ENCODE assay signal across 27 cellular contexts in the genomic region with DNA sequence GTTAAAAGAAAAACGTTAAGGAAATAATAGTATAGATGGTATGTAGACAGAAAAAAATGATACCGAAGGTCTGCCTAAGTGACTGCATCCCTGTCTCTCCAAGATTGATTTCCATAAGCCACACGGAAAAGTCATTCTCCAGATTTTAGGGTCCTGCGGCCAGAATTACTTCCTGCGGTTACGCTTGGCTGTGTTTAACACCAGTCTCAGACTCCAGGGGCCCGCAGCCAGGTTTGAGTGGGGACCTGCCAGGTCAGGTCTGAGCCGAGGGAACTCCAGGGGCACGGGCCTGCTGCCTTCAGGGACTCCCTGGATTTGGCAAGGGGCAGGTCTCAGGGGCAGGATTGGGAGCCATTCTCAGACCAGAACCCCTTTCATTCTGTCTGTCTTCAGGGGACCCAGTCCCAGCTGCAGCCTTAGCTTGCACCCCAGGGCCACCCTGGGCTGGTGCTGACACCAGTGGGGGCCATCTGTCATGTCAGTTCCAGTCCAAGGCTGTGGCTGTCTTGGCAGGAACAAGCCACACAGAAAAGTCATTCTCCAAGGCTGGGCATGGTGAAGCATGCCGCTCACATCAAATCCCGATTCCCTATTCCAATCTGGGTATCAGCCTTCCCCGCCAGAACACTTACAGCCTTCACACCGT. TPM values are rescaled to one million over a fixed set of nuclear protein-coding genes. Genes with fewer than 3 reads are reported as not detected.
DNase-seq lines count a peak whose midpoint lies in the region; ATAC-seq, FAIRE-seq and TF ChIP-seq lines count a peak whose summit lies in the region.
"Had no signal": no experiment of that assay in that cellular context is flagged by ENCODE, and none has a peak within 500 bp of the region (broad histone marks: within the 10 kb centered on the region; RNA-seq: fewer than 3 reads in every experiment).

No MANE protein-coding gene starts in this region.

- H3K9me3 ChIP-seq in GM12878 (replicated peaks; ENCODE audit: control insufficient read depth, insufficient read depth, low read length) = no peaks in the 10 kb centered on the region
- H3K9me3 ChIP-seq in right lobe of liver = no peaks in the 10 kb centered on the region
- no peaks in the 10 kb centered on the region for H3K9me3 ChIP-seq in skeletal muscle tissue (ENCODE audit: control insufficient read depth in 3 of 3, low read length in 3 of 3)
- H3K9me3 ChIP-seq: colonic mucosa, lower lobe of right lung had no signal

- no peak for TF ChIP-seq POLR2A in GM12878 (IDR thresholded peaks at IDR 0.05; ENCODE audit: low read depth, low read length)
- TF ChIP-seq POLR2A in right lobe of liver (IDR thresholded peaks at IDR 0.05) = no peak

- no peak for FAIRE-seq in GM12878 (lab: Jason Lieb, UNC)
- FAIRE-seq: GM19239, keratinocyte had no signal

- BruUV-seq in GM12878 (replicated peaks; lab: Mats Ljungman, UMichigan) = TSS peak; percentile 49

- ATAC-seq in GM12878 = no peak
- peak in 1 of 4 donors; percentile 1 for ATAC-seq in right lobe of liver
- no peak for ATAC-seq in left cardiac atrium
- no peak for ATAC-seq in HG03342 (IDR thresholded peaks at IDR 0.05; ENCODE audit: unreplicated experiment)
- ATAC-seq: stimulated activated naive B cell treated with anti-CD40 and anti-IgM and Interleukin-4, amounts not matched to agents 10 μg/mL and 1 μg/mL and 100 μg/mL, for 72 hours had no signal

- no peak overlapping the region for H3K9ac ChIP-seq in GM12878 (ENCODE audit: control insufficient read depth, insufficient read depth, low read length)
- peak overlapping the region in 2 of 3 donors; percentile 23 to 25 for H3K9ac ChIP-seq in skeletal muscle tissue (ENCODE audit: low read depth in 1 of 3, low read length in 3 of 3)

- no peaks in the 10 kb centered on the region for H4K20me1 ChIP-seq in GM12878 (ENCODE audit: control insufficient read depth, insufficient read depth)

- CTCF ChIA-PET in GM12878 (lab: Yijun Ruan, JAX) = no interaction called here

- H3K27ac ChIP-seq in GM12878 (ENCODE audit: control insufficient read depth, insufficient read depth) = no peak overlapping the region
- peak overlapping the region; percentile 62 to 81 (median 71) for H3K27ac ChIP-seq in right lobe of liver
- peak overlapping the region; percentile 57 for H3K27ac ChIP-seq in skeletal muscle tissue (ENCODE audit: low read depth, low read length)
- H3K27ac ChIP-seq: colonic mucosa had no signal

- WGBS in GM12878 (ENCODE audit: insufficient coverage, insufficient replicate concordance, low lambda C conversion rate, missing lambda C conversion rate) = 95% methylated on average over 13 of the region's 13 CpGs
- 92% methylated on average over 5 of the region's 13 CpGs for WGBS in right lobe of liver (ENCODE audit: insufficient coverage, low coverage, low lambda C conversion rate, missing lambda C conversion rate)

- RAD21 ChIA-PET in GM12878 (lab: Charles Lee; ENCODE audit: unreplicated experiment) = no interaction called here

- H3K79me2 ChIP-seq in GM12878 (ENCODE audit: control insufficient read depth, insufficient read depth, low read length) = no peaks in the 10 kb centered on the region

- no peak for TF ChIP-seq RAD21 in GM12878 (IDR thresholded peaks at IDR 0.05; ENCODE audit: insufficient read depth, low read depth, low read length)

- intact Hi-C loops in GM12878 (cut with micrococcal nuclease; ENCODE audit: unreplicated experiment) (no loop called here), right lobe of liver (cut with DNase I) (no loop called here), left cardiac atrium (cut with DNase I) (no loop called here)

- in situ Hi-C loops in GM12878 (cut with MboI) = no loop called here

- POLR2A ChIA-PET in GM12878 (lab: Charles Lee) = no interaction called here

- TF ChIP-seq CTCF in GM12878 (IDR thresholded peaks at IDR 0.05 in 2 of 3, conservative IDR thresholded peaks at IDR 0.05 in 1 of 3; ENCODE audit: control insufficient read depth in 2 of 3, extremely low read depth in 1 of 3, insufficient read depth in 1 of 3, low read depth in 3 of 3, low read length in 3 of 3) (no peak), right lobe of liver (IDR thresholded peaks at IDR 0.05) (no peak)

- DNase-seq in H7 = peak; percentile 14
- DNase-seq in GM12878 (ENCODE audit: low read depth, low spot score) = no peak
- no peak for DNase-seq in right lobe of liver
- no peak for DNase-seq in Ammon's horn (ENCODE audit: low spot score)
- no peak for DNase-seq in left cardiac atrium
- DNase-seq: activated CD8-positive, alpha-beta memory T cell treated with anti-CD3 and anti-CD28 coated beads for 24 hours; activated naive CD4-positive, alpha-beta T cell; activated T-cell treated with anti-CD3 and anti-CD28 coated beads, Interleukin-2, amount 50 U/mL, for 1 hour; colonic mucosa; DMS79; effector CD8-positive, alpha-beta T cell; erythroblast; GF-D8; H9; head of caudate nucleus; lower lobe of right lung; NCI-H1105; NCI-H2029; NCI-H2227 treated with DMSO at 0.1 percent for 48 hours; NCI-H69; RPMI8226; stimulated activated CD4-positive, alpha-beta T cell treated with anti-CD3 and anti-CD28 coated beads, Interleukin-15, amount 100 ng/mL, for 24 hours; stimulated activated naive B cell treated with anti-CD40 and anti-IgM and Interleukin-4, amounts not matched to agents 10 μg/mL and 1 μg/mL and 100 μg/mL, for 72 hours had no signal

- SMC1A ChIA-PET in GM12878 (lab: Charles Lee; ENCODE audit: uncharacterized antibody, unreplicated experiment) = no interaction called here

- H3K36me3 ChIP-seq in H7 (replicated peaks; ENCODE audit: control insufficient read depth, insufficient read depth, low read length) (peaks cover 20% of the 10 kb centered on the region), GM12878 (ENCODE audit: control insufficient read depth in 2 of 2, insufficient read depth in 2 of 2, low read length in 1 of 2) (peaks cover 4 to 6% of the 10 kb centered on the region in 2 experiments; a peak in 3 of 4 replicates), right lobe of liver (peaks cover 0 to 72% (median 32%) of the 10 kb centered on the region in 4 donors), skeletal muscle tissue (ENCODE audit: control insufficient read depth in 3 of 3, insufficient read depth in 3 of 3, low read length in 3 of 3) (peaks cover 16 to 25% (median 18%) of the 10 kb centered on the region in 3 donors)
- H3K36me3 ChIP-seq: colonic mucosa had no signal

- H3K4me3 ChIP-seq in H7 (ENCODE audit: insufficient read depth, low read depth, low read length) (no peak overlapping the region), GM12878 (no peak overlapping the region), right lobe of liver (no peak overlapping the region), skeletal muscle tissue (ENCODE audit: low read length in 3 of 3) (no peak overlapping the region)
- H3K4me3 ChIP-seq: colonic mucosa, lower lobe of right lung had no signal

- no peaks in the 10 kb centered on the region for H3K4me1 ChIP-seq in GM12878 (ENCODE audit: control insufficient read depth, insufficient read depth, low read length)
- H3K4me1 ChIP-seq in right lobe of liver = peaks cover 0 to 73% (median 16%) of the 10 kb centered on the region in 4 donors
- peaks cover 17 to 38% (median 21%) of the 10 kb centered on the region in 3 donors for H3K4me1 ChIP-seq in skeletal muscle tissue (ENCODE audit: control insufficient read depth in 3 of 3, insufficient read depth in 3 of 3, low read length in 3 of 3)

- no peak for TF ChIP-seq EP300 in GM12878 (IDR thresholded peaks at IDR 0.05; ENCODE audit: borderline replicate concordance in 1 of 2, control insufficient read depth in 1 of 2, low read depth in 2 of 2, low read length in 2 of 2)

- H3K4me2 ChIP-seq in GM12878 (ENCODE audit: control insufficient read depth, insufficient read depth) = no peak overlapping the region

- H2AFZ ChIP-seq in GM12878 (ENCODE audit: control insufficient read depth, low read depth, low read length) = no peak overlapping the region

- no peaks in the 10 kb centered on the region for H3K27me3 ChIP-seq in H7 (ENCODE audit: control insufficient read depth, insufficient read depth, low read length)
- no peaks in the 10 kb centered on the region for H3K27me3 ChIP-seq in GM12878 (replicated peaks in 1 of 2; ENCODE audit: control insufficient read depth in 2 of 2, insufficient read depth in 2 of 2, low read length in 1 of 2)
- H3K27me3 ChIP-seq in right lobe of liver = no peaks in the 10 kb centered on the region
- no peaks in the 10 kb centered on the region for H3K27me3 ChIP-seq in skeletal muscle tissue (ENCODE audit: control insufficient read depth in 3 of 3, insufficient read depth in 3 of 3, low read length in 3 of 3)
- H3K27me3 ChIP-seq: colonic mucosa had no signal

RNA-seq across cellular contexts. Expression of a gene that starts 39.0 kb away (rescaled TPM):
- total RNA-seq in H7 (2014; rRNA removed; shearing (Covaris generic)) = 11.0 and 12.8 TPM in 2 replicates
- total RNA-seq in GM12878 (2013; cell fraction: nucleolus; rRNA removed) = 42.9 and 48.9 TPM in 2 replicates
- total RNA-seq in GM12878 (2014; rRNA removed) (11.7 and 12.7 TPM in 2 replicates), GM12878 (2014; rRNA removed; fragmentation: Illumina TruSeq; extraction: Trizol) (9.1 and 10.8 TPM in 2 replicates), GM12878 (2021) (18.1 and 21.2 TPM in 2 replicates), right lobe of liver (100 to 1,000 TPM in 1 of 6 experiments, 10 to 100 TPM in 5; 20.8 to 104 (median 53.1) TPM), skeletal muscle tissue (35.5 TPM), left cardiac atrium (10 to 100 TPM; 63.5 to 98.3 TPM)
- 24.8 TPM for polyA plus RNA-seq in GM12878 (2011; ENCODE audit: low read depth)
- polyA plus RNA-seq in GM12878 (2011; rRNA removed) (65.5 and 86.6 TPM in 2 replicates), GM12878 (2014; fragmentation: Illumina TruSeq; extraction: Trizol) (17.1 and 18.7 TPM in 2 replicates), GM12878 (2014; fragmentation: Nextera tagmentation; extraction: Ambion mirVana) (1 to 10 TPM in 1 of 2 experiments, under 1 TPM in 1; 0.43 to 3.7 TPM), GM12878 (2014; rRNA removed) (26.2 and 27.6 TPM in 2 replicates), GM12878 (2016; fragmentation: Nextera tagmentation; extraction: Ambion mirVana) (10 to 100 TPM; 20.0 to 25.0 TPM)
- polyA plus RNA-seq in GM12878 (2011; cell fraction: cytosol; rRNA removed) = 61.9 and 84.4 TPM in 2 replicates
- 108 and 137 TPM in 2 replicates for polyA plus RNA-seq in GM12878 (2011; cell fraction: nucleus; rRNA removed)
- polyA plus RNA-seq in GM12878 (2012) = 28.3 and 44.7 TPM in 2 replicates
- polyA minus RNA-seq in GM12878 (2011; rRNA and poly(A)+ RNA removed) = 139 and 147 TPM in 2 replicates
- 19.4 and 23.9 TPM in 2 replicates for polyA minus RNA-seq in GM12878 (2011; cell fraction: cytosol; rRNA and poly(A)+ RNA removed)
- 21.0 and 23.5 TPM in 2 replicates for polyA minus RNA-seq in GM12878 (2011; cell fraction: nucleus; rRNA and poly(A)+ RNA removed)

RNA-seq across cellular contexts. Expression of a gene that starts 40.5 kb away (rescaled TPM):
- 120 and 142 TPM in 2 replicates for total RNA-seq in H7 (2014; rRNA removed; shearing (Covaris generic))
- 89.1 and 114 TPM in 2 replicates for total RNA-seq in GM12878 (2013; cell fraction: nucleolus; rRNA removed)
- 67.6 and 75.5 TPM in 2 replicates for total RNA-seq in GM12878 (2014; rRNA removed)
- total RNA-seq in GM12878 (2014; rRNA removed; fragmentation: Illumina TruSeq; extraction: Trizol) = 15.3 and 16.2 TPM in 2 replicates
- total RNA-seq in GM12878 (2021) = 72.2 and 75.8 TPM in 2 replicates
- 10.8 TPM for polyA plus RNA-seq in GM12878 (2011; ENCODE audit: low read depth)
- 7.9 and 16.0 TPM in 2 replicates for polyA plus RNA-seq in GM12878 (2011; rRNA removed)
- polyA plus RNA-seq in GM12878 (2011; cell fraction: cytosol; rRNA removed) = 28.1 and 40.8 TPM in 2 replicates
- polyA plus RNA-seq in GM12878 (2011; cell fraction: nucleus; rRNA removed) = 119 and 145 TPM in 2 replicates
- polyA plus RNA-seq in GM12878 (2012) = 32.6 and 32.8 TPM in 2 replicates
- polyA plus RNA-seq in GM12878 (2014; fragmentation: Illumina TruSeq; extraction: Trizol) = 27.0 and 33.7 TPM in 2 replicates
- 1 to 10 TPM; 2.2 to 8.2 TPM for polyA plus RNA-seq in GM12878 (2014; fragmentation: Nextera tagmentation; extraction: Ambion mirVana)
- polyA plus RNA-seq in GM12878 (2014; rRNA removed) = 38.1 and 45.2 TPM in 2 replicates
- polyA plus RNA-seq in GM12878 (2016; fragmentation: Nextera tagmentation; extraction: Ambion mirVana) = 10 to 100 TPM; 55.7 to 59.0 TPM
- polyA minus RNA-seq in GM12878 (2011; rRNA and poly(A)+ RNA removed) = 18.7 and 36.8 TPM in 2 replicates
- 29.0 and 34.8 TPM in 2 replicates for polyA minus RNA-seq in GM12878 (2011; cell fraction: cytosol; rRNA and poly(A)+ RNA removed)
- polyA minus RNA-seq in GM12878 (2011; cell fraction: nucleus; rRNA and poly(A)+ RNA removed) = 25.1 and 46.7 TPM in 2 replicates
- 1,000 to 10,000 TPM in 1 of 6 experiments, 100 to 1,000 TPM in 5; 370 to 1,042 (median 725) TPM for total RNA-seq in right lobe of liver
- 42.8 TPM for total RNA-seq in skeletal muscle tissue
- 100 to 1,000 TPM in 1 of 2 donors, 10 to 100 TPM in 1; 60.6 to 128 TPM for total RNA-seq in left cardiac atrium
